ENCODE assay signal across 1 cellular context in genomic region chr12:56266634-56267442, GRCh38.
A peak's percentile ranks its signal among the peaks of the same experiment; 100 is the strongest.
TF ChIP-seq lines count a peak whose summit lies in the region.

Gene COQ10A (plus strand): TSS chr12:56266942. CDS start chr12:56267119, 177 bp downstream.

TF ChIP-seq in WTC11, 78 proteins besides CTCF, POLR2A, EP300 and RAD21 (continued from another document):
- TF ChIP-seq FOXP4 (CRISPR knock-in tag; IDR thresholded peaks at IDR 0.05) = peak; percentile 45; the same call in 1 of the 2 replicates
- no peak for TF ChIP-seq ZNF317 (CRISPR knock-in tag; IDR thresholded peaks at IDR 0.05; ENCODE audit: borderline replicate concordance, low read depth)
- TF ChIP-seq ZBTB21 (CRISPR knock-in tag; IDR thresholded peaks at IDR 0.05; ENCODE audit: borderline replicate concordance) = 0 out of 2 replicates have a peak, but pooled peaks have one; percentile 56
- TF ChIP-seq ZNF281 (CRISPR knock-in tag; IDR thresholded peaks at IDR 0.05) = no peak
- no peak for TF ChIP-seq ATF1 (CRISPR knock-in tag; IDR thresholded peaks at IDR 0.05)
- no peak for TF ChIP-seq OVOL2 (CRISPR knock-in tag; IDR thresholded peaks at IDR 0.05; ENCODE audit: borderline replicate concordance)
- no peak for TF ChIP-seq NR2C2 (CRISPR knock-in tag; IDR thresholded peaks at IDR 0.05)
- peak; percentile 77; the same call in 1 of the 2 replicates for TF ChIP-seq CREM (CRISPR knock-in tag; IDR thresholded peaks at IDR 0.05)
- no peak for TF ChIP-seq ZBTB43 (CRISPR knock-in tag; IDR thresholded peaks at IDR 0.05)
- TF ChIP-seq E2F4 (CRISPR knock-in tag; IDR thresholded peaks at IDR 0.05; ENCODE audit: borderline replicate concordance, low read depth) = no peak
- TF ChIP-seq MYBL2 (CRISPR knock-in tag; IDR thresholded peaks at IDR 0.05) = peak; percentile 6; the same call in 1 of the 2 replicates
- TF ChIP-seq ETV6 (CRISPR knock-in tag; IDR thresholded peaks at IDR 0.05) = peak; percentile 95
- TF ChIP-seq NR3C1 (CRISPR knock-in tag; conservative IDR thresholded peaks at IDR 0.05; ENCODE audit: low read depth) = 0 out of 2 replicates have a peak, but pooled peaks have one; percentile 48
- TF ChIP-seq ARID4B (CRISPR knock-in tag; IDR thresholded peaks at IDR 0.05; ENCODE audit: borderline replicate concordance) = no peak
- no peak for TF ChIP-seq GRHL2 (CRISPR knock-in tag; IDR thresholded peaks at IDR 0.05; ENCODE audit: insufficient replicate concordance, severe bottlenecking)
- no peak for TF ChIP-seq NFATC4 (CRISPR knock-in tag; IDR thresholded peaks at IDR 0.05)
- 0 out of 2 replicates have a peak, but pooled peaks have one; percentile 25 for TF ChIP-seq ZNF121 (CRISPR knock-in tag; IDR thresholded peaks at IDR 0.05)
- no peak for TF ChIP-seq NR1H2 (CRISPR knock-in tag; IDR thresholded peaks at IDR 0.05)
- peak; percentile 46; the same call in 1 of the 2 replicates for TF ChIP-seq USF2 (CRISPR knock-in tag; IDR thresholded peaks at IDR 0.05)
- TF ChIP-seq E2F1 (CRISPR knock-in tag; IDR thresholded peaks at IDR 0.05) = no peak
- no peak for TF ChIP-seq ZNF425 (CRISPR knock-in tag; conservative IDR thresholded peaks at IDR 0.05)
- TF ChIP-seq NFYB (CRISPR knock-in tag; conservative IDR thresholded peaks at IDR 0.05; ENCODE audit: low read depth) = peak; percentile 60
- TF ChIP-seq TEAD1 (CRISPR knock-in tag; IDR thresholded peaks at IDR 0.05) = peak; percentile 63
- 0 out of 2 replicates have a peak, but pooled peaks have one; percentile 38 for TF ChIP-seq ZNF232 (CRISPR knock-in tag; IDR thresholded peaks at IDR 0.05)
- TF ChIP-seq FOXJ3 (CRISPR knock-in tag; IDR thresholded peaks at IDR 0.05; ENCODE audit: borderline replicate concordance) = no peak
- no peak for TF ChIP-seq TEAD4 (CRISPR knock-in tag; IDR thresholded peaks at IDR 0.05)
- peak; percentile 50; the same call in 1 of the 2 replicates for TF ChIP-seq RELA (CRISPR knock-in tag; IDR thresholded peaks at IDR 0.05; ENCODE audit: borderline replicate concordance)
- TF ChIP-seq SMAD4 (CRISPR knock-in tag; IDR thresholded peaks at IDR 0.05) = no peak
- TF ChIP-seq ESRRA (CRISPR knock-in tag; IDR thresholded peaks at IDR 0.05; ENCODE audit: borderline replicate concordance) = no peak
- no peak for TF ChIP-seq ZNF396 (CRISPR knock-in tag; IDR thresholded peaks at IDR 0.05; ENCODE audit: borderline replicate concordance)
- no peak for TF ChIP-seq IRF2 (CRISPR knock-in tag; IDR thresholded peaks at IDR 0.05; ENCODE audit: borderline replicate concordance, low read depth)
- TF ChIP-seq ZNF219 (CRISPR knock-in tag; IDR thresholded peaks at IDR 0.05; ENCODE audit: borderline replicate concordance) = no peak
- peak; percentile 86 for TF ChIP-seq E2F5 (CRISPR knock-in tag; IDR thresholded peaks at IDR 0.05)
- no peak for TF ChIP-seq JUN (CRISPR knock-in tag; IDR thresholded peaks at IDR 0.05)
- peak; percentile 29; the same call in 1 of the 2 replicates for TF ChIP-seq USF1 (CRISPR knock-in tag; IDR thresholded peaks at IDR 0.05)
- no peak for TF ChIP-seq JAZF1 (CRISPR knock-in tag; IDR thresholded peaks at IDR 0.05)
- TF ChIP-seq MXD4 (CRISPR knock-in tag; IDR thresholded peaks at IDR 0.05; ENCODE audit: borderline replicate concordance) = no peak
- TF ChIP-seq ZMAT4 (CRISPR knock-in tag; IDR thresholded peaks at IDR 0.05) = no peak
- 0 out of 2 replicates have a peak, but pooled peaks have one; percentile 80 for TF ChIP-seq TP53 (CRISPR knock-in tag; IDR thresholded peaks at IDR 0.05)
- no peak for TF ChIP-seq ZNF263 (CRISPR knock-in tag; IDR thresholded peaks at IDR 0.05; ENCODE audit: low read depth)
- TF ChIP-seq TCF7 (CRISPR knock-in tag; IDR thresholded peaks at IDR 0.05; ENCODE audit: low read depth) = no peak
- peak; percentile 88 for TF ChIP-seq ZNF423 (CRISPR knock-in tag; IDR thresholded peaks at IDR 0.05)
- TF ChIP-seq SOX15 (CRISPR knock-in tag; IDR thresholded peaks at IDR 0.05) = no peak
- TF ChIP-seq MAX (CRISPR knock-in tag; IDR thresholded peaks at IDR 0.05) = peak; percentile 81
- no peak for TF ChIP-seq GTF2I (CRISPR knock-in tag; conservative IDR thresholded peaks at IDR 0.05)
TF ChIP-seq in WTC11: peak in this region for 26.
